15 cellular contexts compared by ENCODE assay signal in genomic region chr5:28961806-28962205, GRCh38.
DNase-seq lines count a peak whose midpoint lies in the region; ATAC-seq and TF ChIP-seq lines count a peak whose summit lies in the region.
"Had no signal": no experiment of that assay in that cellular context is flagged by ENCODE, and none has a peak within 500 bp of the region (broad histone marks: within the 10 kb centered on the region; RNA-seq: fewer than 3 reads in every experiment).

No MANE protein-coding gene starts in this region.

- TF ChIP-seq CTCF in chondrocyte (IDR thresholded peaks at IDR 0.05) (no peak), type B pancreatic cell (conservative IDR thresholded peaks at IDR 0.05) (no peak)

- ATAC-seq in HG02970 (IDR thresholded peaks at IDR 0.05; ENCODE audit: low FRiP score, unreplicated experiment), result no peak
- ATAC-seq: A549, HCT116 had no signal

- peak overlapping the region; percentile 77 for H3K27ac Mint-ChIP-seq in chondrocyte (ENCODE audit: unreplicated experiment)
- no peak overlapping the region for H3K27ac Mint-ChIP-seq in type B pancreatic cell
- H3K27ac Mint-ChIP-seq: CD4-positive, alpha-beta memory T cell; IgD-negative memory B cell had no signal

- H3K27me3 Mint-ChIP-seq in chondrocyte (ENCODE audit: low read depth) (no peaks in the 10 kb centered on the region), type B pancreatic cell (peaks cover 12% of the 10 kb centered on the region)
- H3K27me3 Mint-ChIP-seq: CD4-positive, alpha-beta memory T cell; IgD-negative memory B cell had no signal

- peak; percentile 0 for DNase-seq in LHCN-M2 (ENCODE audit: low read depth)
- no peak for DNase-seq in chondrocyte (ENCODE audit: low spot score)
- peak; percentile 28 for DNase-seq in non-pigmented ciliary epithelial cell (ENCODE audit: low read depth)
- DNase-seq in DMS114 treated with DMSO at 0.1 percent for 48 hours (lab: John Stamatoyannopoulos, UW; ENCODE audit: unreplicated experiment), result no peak
- no peak for DNase-seq in type B pancreatic cell (ENCODE audit: extremely low spot score, unreplicated experiment)
- DNase-seq in islet precursor cell, result no peak
- DNase-seq: BE2C; CD4-positive, alpha-beta memory T cell; COR-L47; GF-D8; GM23248 had no signal

- peaks cover 3% of the 10 kb centered on the region for H3K9me3 Mint-ChIP-seq in chondrocyte (ENCODE audit: low read depth)
- H3K9me3 Mint-ChIP-seq in type B pancreatic cell, result no peaks in the 10 kb centered on the region

- H3K36me3 Mint-ChIP-seq in chondrocyte (ENCODE audit: low read depth) (no peaks in the 10 kb centered on the region), type B pancreatic cell (no peaks in the 10 kb centered on the region)
- H3K36me3 Mint-ChIP-seq: CD4-positive, alpha-beta memory T cell; IgD-negative memory B cell had no signal

- no peak overlapping the region for H3K4me3 Mint-ChIP-seq in chondrocyte (ENCODE audit: unreplicated experiment)
- no peak overlapping the region for H3K4me3 Mint-ChIP-seq in type B pancreatic cell
- H3K4me3 Mint-ChIP-seq: CD4-positive, alpha-beta memory T cell; IgD-negative memory B cell had no signal

- H3K4me1 Mint-ChIP-seq in chondrocyte (ENCODE audit: low read depth) (peaks cover 35% of the 10 kb centered on the region), type B pancreatic cell (ENCODE audit: unreplicated experiment) (no peaks in the 10 kb centered on the region)
- H3K4me1 Mint-ChIP-seq: CD4-positive, alpha-beta memory T cell; IgD-negative memory B cell had no signal

Comparison
In these comparisons a context has a peak if more than half of its experiments do, and no peak if none do; other contexts are left out.
1. DNase-seq: peak in LHCN-M2 (single experiment) and non-pigmented ciliary epithelial cell (single experiment); none in chondrocyte (single experiment), DMS114 treated with DMSO at 0.1 percent for 48 hours (single experiment), type B pancreatic cell (single experiment) and islet precursor cell (single experiment).